In genomic region chr4:111268769-111269414, GRCh38 we compare ENCODE assay signal across 9 cellular contexts.
A peak's percentile ranks its signal among the peaks of the same experiment; 100 is the strongest.
DNase-seq lines count a peak whose midpoint lies in the region; ATAC-seq, FAIRE-seq and TF ChIP-seq lines count a peak whose summit lies in the region.
"Had no signal": no experiment of that assay in that cellular context is flagged by ENCODE, and none has a peak within 500 bp of the region (broad histone marks: within the 10 kb centered on the region; RNA-seq: fewer than 3 reads in every experiment).

No MANE protein-coding gene starts in this region.

- H3K4me3 ChIP-seq in astrocyte of the cerebellum (ENCODE audit: low read depth, low read length): no peak overlapping the region
- H3K4me3 ChIP-seq: transverse colon had no signal

- no peak for TF ChIP-seq CTCF in astrocyte of the cerebellum (IDR thresholded peaks at IDR 0.05; ENCODE audit: low read depth, low read length, missing control alignments)

- ATAC-seq in left cardiac atrium (peak; percentile 60 to 61), Right ventricle myocardium inferior (no peak), HG03060 (IDR thresholded peaks at IDR 0.05; ENCODE audit: low read depth, unreplicated experiment) (peak; percentile 70)

- FAIRE-seq in frontal cortex (lab: Jason Lieb, UNC): no peak

- in situ Hi-C loops in astrocyte of the cerebellum (cut with HindIII; ENCODE audit: low sequenced_read_pairs): no loop called here

- DNase-seq in left cardiac atrium (no peak), Right ventricle myocardium inferior (ENCODE audit: missing footprints) (no peak), astrocyte of the cerebellum (ENCODE audit: low read depth) (peak; percentile 56), C1 segment of cervical spinal cord (lab: John Stamatoyannopoulos, UW) (no peak), frontal cortex (ENCODE audit: low spot score in 2 of 2) (no peak), NCI-H2227 treated with DMSO at 0.1 percent for 48 hours (lab: John Stamatoyannopoulos, UW) (no peak), RPMI8226 (no peak)
- DNase-seq: transverse colon had no signal

- intact Hi-C loops in left cardiac atrium (cut with DNase I) (no loop called here), Right ventricle myocardium inferior (cut with DNase I) (no loop called here)
